In genomic region chrX:54495814-54496516, GRCh38 we compare ENCODE assay signal across 8 cellular contexts. TPM values are rescaled to one million over a fixed set of nuclear protein-coding genes. Genes with fewer than 3 reads are reported as not detected.
DNase-seq lines count a peak whose midpoint lies in the region; ATAC-seq and TF ChIP-seq lines count a peak whose summit lies in the region.

Gene FGD1 (minus strand): TSS chrX:54496234. CDS start chrX:54495432, 802 bp downstream.

- H3K27ac ChIP-seq in ectodermal cell (ENCODE audit: insufficient read depth, low read depth, low read length, poor library complexity, severe bottlenecking) (no peak within 1 kb of the TSS), right lobe of liver (no peak within 1 kb of the TSS)

- TF ChIP-seq CTCF in GM06990 (IDR thresholded peaks at IDR 0.05; ENCODE audit: insufficient read depth, low read length, poor library complexity, severe bottlenecking): no peak
- no peak for TF ChIP-seq CTCF in right lobe of liver (IDR thresholded peaks at IDR 0.05)

- no peak for TF ChIP-seq POLR2A in right lobe of liver (IDR thresholded peaks at IDR 0.05)

- WGBS in ectodermal cell, 2 experiments: 0% methylated on average over 44 to 51 of the region's 51 CpGs
- 30% methylated on average over 3 of the region's 51 CpGs for WGBS in right lobe of liver (ENCODE audit: insufficient coverage, low coverage, low lambda C conversion rate, missing lambda C conversion rate)

- H3K4me1 ChIP-seq in ectodermal cell (ENCODE audit: control insufficient read depth, insufficient read depth, low read length) (no peaks in the 10 kb centered on the region), right lobe of liver (no peaks in the 10 kb centered on the region)

- H3K27me3 ChIP-seq in GM06990 (replicated peaks; ENCODE audit: control insufficient read depth, insufficient read depth, low read length): no peaks in the 10 kb centered on the region
- no peaks in the 10 kb centered on the region for H3K27me3 ChIP-seq in ectodermal cell (ENCODE audit: control insufficient read depth, insufficient read depth, low read length, poor library complexity, severe bottlenecking)
- no peaks in the 10 kb centered on the region for H3K27me3 ChIP-seq in right lobe of liver

- intact Hi-C loops in right lobe of liver (cut with DNase I): no loop called here

- H3K36me3 ChIP-seq in GM06990 (ENCODE audit: control insufficient read depth, insufficient read depth, low read length) (no peaks in the 10 kb centered on the region), ectodermal cell (ENCODE audit: control insufficient read depth, insufficient read depth, low read length) (no peaks in the 10 kb centered on the region), right lobe of liver (no peaks in the 10 kb centered on the region)

- H3K4me3 ChIP-seq in GM06990 (replicated peaks; ENCODE audit: low read depth, low read length) (peak within 1 kb of the TSS; percentile 46), ectodermal cell (ENCODE audit: insufficient read depth, low read depth, low read length) (peak within 1 kb of the TSS; percentile 60), right lobe of liver (peak within 1 kb of the TSS; percentile 42 to 54 (median 44))

- DNase-seq in GM06990 (ENCODE audit: extremely low read depth, insufficient read length) (peak; percentile 17), NCI-H1930 (lab: John Stamatoyannopoulos, UW) (peak; percentile 26 to 40), right lobe of liver (peak; percentile 61 to 72 (median 66))
- peak; percentile 56 for DNase-seq in activated CD4-positive, alpha-beta T cell treated with anti-CD3 and anti-CD28 coated beads for 48 hours
- DNase-seq in stimulated activated CD4-positive, alpha-beta T cell treated with anti-CD3 and anti-CD28 coated beads, Interleukin-4, amount 100 ng/mL, for 4 hours: peak; percentile 38 to 59

- ATAC-seq in right lobe of liver: peak; percentile 87 to 96 (median 92)
- no peak for ATAC-seq in HG03025 (IDR thresholded peaks at IDR 0.05; ENCODE audit: low FRiP score, unreplicated experiment)
- no peak for ATAC-seq in HG02973 (IDR thresholded peaks at IDR 0.05; ENCODE audit: unreplicated experiment)

- no peaks in the 10 kb centered on the region for H3K9me3 ChIP-seq in ectodermal cell (ENCODE audit: control insufficient read depth, low read length)
- no peaks in the 10 kb centered on the region for H3K9me3 ChIP-seq in right lobe of liver

RNA-seq across cellular contexts. Expression of gene FGD1, which starts in this region (rescaled TPM):
- 33.2 TPM for polyA plus RNA-seq in ectodermal cell (2013, experiment 1 of 4)
- polyA plus RNA-seq in ectodermal cell (2013, experiment 2 of 4): 31.3 TPM
- polyA plus RNA-seq in ectodermal cell (2013, experiment 3 of 4): 26.2 TPM
- 28.7 TPM for polyA plus RNA-seq in ectodermal cell (2013, experiment 4 of 4)
- total RNA-seq in right lobe of liver: 1 to 10 TPM in 1 of 6 experiments, under 1 TPM in 5; 0.51 to 1.4 (median 0.77) TPM

Comparison
In these comparisons a context has a peak if more than half of its experiments do, and no peak if none do; other contexts are left out.
1. ATAC-seq: peak in right lobe of liver (4 of 4); none in HG03025 (single experiment) and HG02973 (single experiment).
2. Peak in every context shown above with its lines, with median percentiles within 50 percentile points of each other: DNase-seq and H3K4me3 ChIP-seq.